ENCODE assay signal across 16 cellular contexts in genomic region chr20:52684911-52685310, GRCh38.
"Had no signal": no experiment of that assay in that cellular context is flagged by ENCODE, and none has a peak within 500 bp of the region (broad histone marks: within the 10 kb centered on the region; RNA-seq: fewer than 3 reads in every experiment).

No MANE protein-coding gene starts in this region.

- H3K27ac ChIP-seq: left ventricle myocardium inferior, ovary, right lobe of liver, skin epidermis, uterus had no signal

- H3K36me3 ChIP-seq: left ventricle myocardium inferior, ovary, right lobe of liver, uterus had no signal

- DNase-seq: activated CD4-positive, alpha-beta T cell treated with anti-CD3 and anti-CD28 coated beads for 36 hours; activated CD4-positive, CD25-positive, alpha-beta regulatory T cell; activated effector memory CD4-positive, alpha-beta T cell treated with Interleukin-2 at 50 U/mL for 16 hours; activated naive CD4-positive, alpha-beta T cell treated with Interleukin-2 at 50 U/mL for 16 hours; activated T-cell treated with anti-CD3 and anti-CD28 coated beads for 4 hours; endodermal cell; foreskin melanocyte; left ventricle myocardium inferior; mucosa of descending colon; ovary; right lobe of liver; stimulated activated CD4-positive, alpha-beta T cell treated with anti-CD3 and anti-CD28 coated beads, Interleukin-4, amount 100 ng/mL, for 24 hours; substantia nigra; uterus had no signal

- H3K27me3 ChIP-seq: ovary, right lobe of liver, uterus had no signal

- H3K9me3 ChIP-seq: mucosa of descending colon, ovary, right lobe of liver, uterus had no signal

- H3K4me1 ChIP-seq: left ventricle myocardium inferior, right lobe of liver, uterus had no signal

- H3K4me3 ChIP-seq: left ventricle myocardium inferior, lung, mucosa of descending colon, ovary, right lobe of liver, skin epidermis, uterus had no signal
